Comparison of ENCODE assay signal across 7 cellular contexts in genomic region chr21:10427255-10427654, GRCh38.
A peak's percentile ranks its signal among the peaks of the same experiment; 100 is the strongest.
DNase-seq lines count a peak whose midpoint lies in the region; ATAC-seq, FAIRE-seq and TF ChIP-seq lines count a peak whose summit lies in the region.
"Not testable (repeated sequence)": the region's sequence is repeated elsewhere in the genome, so short reads cannot be mapped to it uniquely, and the experiment has no call there.

No MANE protein-coding gene starts in this region.

- not testable (repeated sequence) for H3K27me3 Mint-ChIP-seq in stimulated activated naive CD8-positive, alpha-beta T cell treated with anti-CD3 and anti-CD28 coated beads, Interleukin-15, amount 100 ng/mL, for 72 hours

- H3K79me2 ChIP-seq in K562 (ENCODE audit: control insufficient read depth, insufficient read depth, low read length) = peaks cover 81% of the 10 kb centered on the region
- H3K79me2 ChIP-seq in osteoblast (ENCODE audit: insufficient read depth, low read length) = not testable (repeated sequence)

- not testable (repeated sequence) for TF ChIP-seq POLR2A in K562 (conservative IDR thresholded peaks at IDR 0.05)

- H3K9me1 ChIP-seq in K562 (ENCODE audit: control insufficient read depth, insufficient read depth, low read length) = not testable (repeated sequence)

- TF ChIP-seq RAD21 in K562 (CRISPR knock-in tag; conservative IDR thresholded peaks at IDR 0.05 in 1 of 2, IDR thresholded peaks at IDR 0.05 in 1 of 2) = not testable (repeated sequence)

- DNase-seq in GM03348 (ENCODE audit: low spot score) (peak; percentile 19), K562 (ENCODE audit: extremely low read depth in 1 of 4, low spot score in 3 of 4) (peak in 2 of 4 experiments; percentile 19 to 27), iPS-NIHi7 (ENCODE audit: extremely low spot score) (peak; percentile 36), osteoblast (ENCODE audit: insufficient read length, low spot score, missing footprints) (peak; percentile 74)
- not testable (repeated sequence) for DNase-seq in fibroblast of the aortic adventitia (ENCODE audit: low read depth); stimulated activated naive CD8-positive, alpha-beta T cell treated with anti-CD3 and anti-CD28 coated beads, Interleukin-15, amount 100 ng/mL, for 72 hours

- in situ Hi-C loops in K562 (cut with MboI) = not testable (repeated sequence)

- 0 out of 3 replicates have a peak, but pooled peaks have one; percentile 3 for ATAC-seq in K562
- peak; percentile 37 for ATAC-seq in stimulated activated naive CD8-positive, alpha-beta T cell treated with anti-CD3 and anti-CD28 coated beads, Interleukin-15, amount 100 ng/mL, for 72 hours

- not testable (repeated sequence) for H3K4me1 ChIP-seq in HUES48 (ENCODE audit: control insufficient read depth, insufficient read depth, low read length); K562 (replicated peaks in 1 of 2; ENCODE audit: control insufficient read depth in 2 of 2, insufficient read depth in 2 of 2, low read length in 2 of 2); osteoblast (ENCODE audit: insufficient read depth, low read length)

- H3K9me3 Mint-ChIP-seq in stimulated activated naive CD8-positive, alpha-beta T cell treated with anti-CD3 and anti-CD28 coated beads, Interleukin-15, amount 100 ng/mL, for 72 hours = not testable (repeated sequence)

- H3K9ac ChIP-seq in HUES48 (ENCODE audit: low read depth, low read length); K562 (ENCODE audit: insufficient read depth in 1 of 2, low read depth in 2 of 2, low read length in 2 of 2): not testable (repeated sequence)

- H3K4me2 ChIP-seq in K562 (ENCODE audit: insufficient read depth, low read length); osteoblast (ENCODE audit: insufficient read depth, low read length): not testable (repeated sequence)

- intact Hi-C loops in K562 (cut with micrococcal nuclease) = not testable (repeated sequence)

- CTCF ChIA-PET in K562 (lab: Yijun Ruan, JAX; ENCODE audit: low intra/inter-chr PET ratio) = not testable (repeated sequence)

- H3K36me3 ChIP-seq in HUES48 (ENCODE audit: control insufficient read depth, insufficient read depth, low read length); K562 (ENCODE audit: control insufficient read depth, insufficient read depth, low read length); osteoblast (ENCODE audit: insufficient read depth, low read length): not testable (repeated sequence)

- not testable (repeated sequence) for TF ChIP-seq CTCF in K562 (IDR thresholded peaks at IDR 0.05 in 2 of 3, conservative IDR thresholded peaks at IDR 0.05 in 1 of 3; ENCODE audit: insufficient read depth in 2 of 3, low read depth in 1 of 3, low read length in 3 of 3); osteoblast (IDR thresholded peaks at IDR 0.05; ENCODE audit: extremely low read depth, low read depth, low read length)
- peak; percentile 5 for TF ChIP-seq CTCF in fibroblast of the aortic adventitia (IDR thresholded peaks at IDR 0.05; ENCODE audit: insufficient read depth, low read length)

- WGBS in K562 (ENCODE audit: insufficient coverage, low coverage, missing lambda C conversion rate) = 10% methylated on average over 7 of the region's 7 CpGs

- POLR2A ChIA-PET in K562 (lab: Yijun Ruan, JAX) = not testable (repeated sequence)

- H3K27me3 ChIP-seq in HUES48 (ENCODE audit: control insufficient read depth, insufficient read depth, low read length); K562 (ENCODE audit: control insufficient read depth in 2 of 2, insufficient read depth in 2 of 2, low read length in 2 of 2); osteoblast (ENCODE audit: insufficient read depth, low read length): not testable (repeated sequence)

- not testable (repeated sequence) for H4K20me1 ChIP-seq in K562 (replicated peaks; ENCODE audit: control insufficient read depth, insufficient read depth, low read length); osteoblast (ENCODE audit: insufficient read depth, low read length)

- not testable (repeated sequence) for TF ChIP-seq EP300 in K562 (IDR thresholded peaks at IDR 0.05; ENCODE audit: low read length)

- not testable (repeated sequence) for H3K4me1 Mint-ChIP-seq in stimulated activated naive CD8-positive, alpha-beta T cell treated with anti-CD3 and anti-CD28 coated beads, Interleukin-15, amount 100 ng/mL, for 72 hours

- H3K9me3 ChIP-seq in HUES48 (ENCODE audit: control insufficient read depth, insufficient read depth, low read length) = peaks cover 92% of the 10 kb centered on the region
- not testable (repeated sequence) for H3K9me3 ChIP-seq in K562 (replicated peaks; ENCODE audit: control insufficient read depth, insufficient read depth, low read depth, low read length)
- peaks cover 28% of the 10 kb centered on the region for H3K9me3 ChIP-seq in osteoblast (ENCODE audit: low read depth, low read length)

- H3K4me3 Mint-ChIP-seq in stimulated activated naive CD8-positive, alpha-beta T cell treated with anti-CD3 and anti-CD28 coated beads, Interleukin-15, amount 100 ng/mL, for 72 hours = not testable (repeated sequence)

- BruUV-seq in K562 (replicated peaks; lab: Mats Ljungman, UMichigan) = not testable (repeated sequence)

- not testable (repeated sequence) for H3K27ac ChIP-seq in HUES48 (ENCODE audit: low read depth, low read length); K562 (ENCODE audit: extremely low read depth, low read depth, low read length); osteoblast (ENCODE audit: low read depth, low read length)

- H2AFZ ChIP-seq in K562 (ENCODE audit: low read depth, low read length); osteoblast (ENCODE audit: low read length): not testable (repeated sequence)

- H3K4me3 ChIP-seq in HUES48 (ENCODE audit: low read depth, low read length) = peak overlapping the region; percentile 17
- H3K4me3 ChIP-seq in K562; fibroblast of the aortic adventitia (ENCODE audit: low read depth, low read length); osteoblast (ENCODE audit: insufficient read depth, low read length): not testable (repeated sequence)

- not testable (repeated sequence) for H3K27ac Mint-ChIP-seq in stimulated activated naive CD8-positive, alpha-beta T cell treated with anti-CD3 and anti-CD28 coated beads, Interleukin-15, amount 100 ng/mL, for 72 hours

- not testable (repeated sequence) for FAIRE-seq in K562 (lab: Jason Lieb, UNC)

TF ChIP-seq in K562, 482 proteins besides CTCF, POLR2A, EP300 and RAD21:
- TF ChIP-seq TBP (optimal IDR thresholded peaks at IDR 0.05; ENCODE audit: low read depth, low read length) (peak; percentile 21), CBX3 (IDR thresholded peaks at IDR 0.05; ENCODE audit: borderline replicate concordance in 1 of 2, low read length in 2 of 2) (peak in 1 of 2 experiments; percentile 61; a peak in 1 of 3 replicates), ZNF639 (CRISPR knock-in tag; conservative IDR thresholded peaks at IDR 0.05 in 1 of 2, IDR thresholded peaks at IDR 0.05 in 1 of 2) (0 out of 4 replicates have a peak, but pooled peaks of 1 of the 2 experiments have one; percentile 30)
